ENCODE assay signal across 1 cellular context in the genomic region with DNA sequence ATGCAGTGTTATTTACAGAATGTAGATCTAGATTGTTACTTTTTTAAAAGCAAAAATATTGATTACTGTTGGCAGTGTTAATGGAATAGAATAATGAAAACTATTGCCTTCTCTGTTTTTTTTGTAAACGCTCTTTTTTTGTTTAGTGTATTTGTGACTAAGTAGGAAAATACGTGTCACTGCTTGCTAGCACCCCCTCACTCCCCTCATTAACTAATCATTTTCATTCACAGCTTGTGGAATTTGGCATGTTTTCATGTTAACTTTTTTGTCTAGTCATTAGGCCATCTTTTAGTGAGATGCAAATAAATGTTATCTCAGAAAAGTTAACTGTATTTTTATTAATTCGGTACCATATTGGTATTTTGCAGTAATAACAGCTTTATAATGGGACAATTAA.
TF ChIP-seq lines count a peak whose summit lies in the region.

No MANE protein-coding gene starts in this region.

TF ChIP-seq in IMR-90, 13 proteins besides CTCF, POLR2A, EP300 and RAD21:
- TF ChIP-seq CHD1 (IDR thresholded peaks at IDR 0.05; ENCODE audit: low read depth, low read length) (no peak), RCOR1 (IDR thresholded peaks at IDR 0.05; ENCODE audit: insufficient replicate concordance, low read length) (no peak), RFX5 (IDR thresholded peaks at IDR 0.05; ENCODE audit: low read depth, low read length) (no peak), FOS (IDR thresholded peaks at IDR 0.05; ENCODE audit: low read depth, low read length) (no peak), MAZ (IDR thresholded peaks at IDR 0.05; ENCODE audit: borderline replicate concordance, low read depth, low read length) (no peak), BHLHE40 (IDR thresholded peaks at IDR 0.05; ENCODE audit: low read depth, low read length) (no peak), NFE2L2 (IDR thresholded peaks at IDR 0.05; ENCODE audit: low read depth, low read length) (no peak), MXI1 (IDR thresholded peaks at IDR 0.05; ENCODE audit: borderline replicate concordance, low read depth, low read length) (no peak), CEBPB (IDR thresholded peaks at IDR 0.05; ENCODE audit: low read depth, low read length) (no peak), MAFK (IDR thresholded peaks at IDR 0.05; ENCODE audit: low read depth, low read length) (no peak), SMC3 (IDR thresholded peaks at IDR 0.05; ENCODE audit: low read depth, low read length) (no peak)
- TF ChIP-seq, protein P1, sequence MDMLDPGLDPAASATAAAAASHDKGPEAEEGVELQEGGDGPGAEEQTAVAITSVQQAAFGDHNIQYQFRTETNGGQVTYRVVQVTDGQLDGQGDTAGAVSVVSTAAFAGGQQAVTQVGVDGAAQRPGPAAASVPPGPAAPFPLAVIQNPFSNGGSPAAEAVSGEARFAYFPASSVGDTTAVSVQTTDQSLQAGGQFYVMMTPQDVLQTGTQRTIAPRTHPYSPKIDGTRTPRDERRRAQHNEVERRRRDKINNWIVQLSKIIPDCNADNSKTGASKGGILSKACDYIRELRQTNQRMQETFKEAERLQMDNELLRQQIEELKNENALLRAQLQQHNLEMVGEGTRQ (IDR thresholded peaks at IDR 0.05; ENCODE audit: low read depth, low read length), result no peak
- TF ChIP-seq, protein P2, sequence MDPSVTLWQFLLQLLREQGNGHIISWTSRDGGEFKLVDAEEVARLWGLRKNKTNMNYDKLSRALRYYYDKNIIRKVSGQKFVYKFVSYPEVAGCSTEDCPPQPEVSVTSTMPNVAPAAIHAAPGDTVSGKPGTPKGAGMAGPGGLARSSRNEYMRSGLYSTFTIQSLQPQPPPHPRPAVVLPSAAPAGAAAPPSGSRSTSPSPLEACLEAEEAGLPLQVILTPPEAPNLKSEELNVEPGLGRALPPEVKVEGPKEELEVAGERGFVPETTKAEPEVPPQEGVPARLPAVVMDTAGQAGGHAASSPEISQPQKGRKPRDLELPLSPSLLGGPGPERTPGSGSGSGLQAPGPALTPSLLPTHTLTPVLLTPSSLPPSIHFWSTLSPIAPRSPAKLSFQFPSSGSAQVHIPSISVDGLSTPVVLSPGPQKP (IDR thresholded peaks at IDR 0.05; ENCODE audit: borderline replicate concordance, low read depth, low read length), result no peak
TF ChIP-seq in IMR-90: peak in this region for 0.
